8 cellular contexts compared by ENCODE assay signal in the genomic region with DNA sequence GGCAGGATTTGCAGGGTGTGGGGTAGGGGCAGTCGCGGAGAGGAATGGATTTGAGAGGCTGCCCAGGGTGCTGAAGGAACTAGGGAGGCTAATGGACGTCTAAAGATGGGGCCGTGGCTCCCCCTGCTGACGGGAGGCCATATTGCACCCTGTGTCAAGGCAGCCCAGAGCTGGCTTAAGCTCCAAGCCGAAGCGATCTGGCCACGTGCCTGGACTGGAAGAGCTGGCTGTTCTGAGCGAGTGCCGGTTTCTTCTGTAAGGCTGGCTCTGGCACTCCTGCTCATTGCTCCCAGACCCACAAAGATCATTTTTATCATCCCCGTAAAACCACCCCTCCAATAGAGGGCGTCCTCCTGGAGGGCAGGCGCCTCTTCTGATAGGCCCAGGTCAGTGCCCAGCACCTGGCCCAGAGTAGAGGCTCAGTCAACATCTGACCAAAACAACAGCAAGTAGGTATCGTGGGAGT. TPM values are rescaled to one million over a fixed set of nuclear protein-coding genes. Genes with fewer than 3 reads are reported as not detected.
DNase-seq lines count a peak whose midpoint lies in the region; ATAC-seq and TF ChIP-seq lines count a peak whose summit lies in the region.

No MANE protein-coding gene starts in this region.

- peak overlapping the region; percentile 35 for H3K4me3 ChIP-seq in thoracic aorta

- H3K36me3 ChIP-seq in thoracic aorta = no peaks in the 10 kb centered on the region

- peaks cover 2% of the 10 kb centered on the region for H3K36me3 Mint-ChIP-seq in osteocyte (ENCODE audit: unreplicated experiment)

- H3K9me3 Mint-ChIP-seq in osteocyte (ENCODE audit: unreplicated experiment) = peaks cover 10% of the 10 kb centered on the region

- H3K9me3 ChIP-seq in thoracic aorta = no peaks in the 10 kb centered on the region

- H3K27ac ChIP-seq in thoracic aorta = no peak overlapping the region

- H3K4me1 ChIP-seq in thoracic aorta (ENCODE audit: control insufficient read depth in 1 of 2, low read depth in 2 of 2) = no peaks in the 10 kb centered on the region

- H3K4me3 Mint-ChIP-seq in osteocyte (ENCODE audit: unreplicated experiment) = no peak overlapping the region

- TF ChIP-seq CTCF in osteocyte (IDR thresholded peaks at IDR 0.05) = peak; percentile 76
- peak; percentile 73 for TF ChIP-seq CTCF in thoracic aorta (IDR thresholded peaks at IDR 0.05)

- no peak overlapping the region for H3K27ac Mint-ChIP-seq in osteocyte (ENCODE audit: unreplicated experiment)

- peak; percentile 39 to 48 for DNase-seq in SHP77 (lab: John Stamatoyannopoulos, UW)
- DNase-seq in SHP77 treated with DMSO at 0.1 percent for 48 hours (lab: John Stamatoyannopoulos, UW) = no peak
- DNase-seq in LHCN-M2 (ENCODE audit: low read depth) = peak; percentile 54
- peak; percentile 82 for DNase-seq in SK-N-DZ (ENCODE audit: low spot score)
- peak; percentile 81 for DNase-seq in activated naive CD4-positive, alpha-beta T cell treated with Interleukin-2 at 50 U/mL for 16 hours
- peak; percentile 65 for DNase-seq in germinal center (ENCODE audit: low spot score)
- DNase-seq in osteocyte (ENCODE audit: extremely low spot score, unreplicated experiment) = peak; percentile 92
- peak; percentile 23 for DNase-seq in thoracic aorta (ENCODE audit: low spot score)

- peaks cover 17% of the 10 kb centered on the region for H3K27me3 Mint-ChIP-seq in osteocyte (ENCODE audit: unreplicated experiment)

- no peaks in the 10 kb centered on the region for H3K27me3 ChIP-seq in thoracic aorta (replicated peaks; ENCODE audit: insufficient read depth)

- peaks cover 6% of the 10 kb centered on the region for H3K4me1 Mint-ChIP-seq in osteocyte (ENCODE audit: unreplicated experiment)

- ATAC-seq in thoracic aorta (ENCODE audit: insufficient number of reproducible peaks, low FRiP score, low read depth) = no peak

RNA-seq across cellular contexts. Expression of a gene that starts 5.6 kb away (rescaled TPM):
- total RNA-seq in LHCN-M2 (2014; rRNA removed) (0.19 TPM in 1 of 2 replicates, not detected in the other), osteocyte (3.6 and 5.1 TPM in 2 replicates), thoracic aorta (1 to 10 TPM; 1.2 to 3.2 TPM)
- polyA plus RNA-seq in LHCN-M2 (2012) = 0.16 TPM
- polyA plus RNA-seq in SK-N-DZ (2014; cell fraction: cytosol; rRNA removed) = 3.5 and 6.9 TPM in 2 replicates
- polyA plus RNA-seq in SK-N-DZ (2014; cell fraction: nucleus; rRNA removed) = 33.5 and 43.9 TPM in 2 replicates

RNA-seq across cellular contexts. Expression of a gene that starts 19.8 kb away (rescaled TPM):
- total RNA-seq in LHCN-M2 (2014; rRNA removed) (10.2 and 13.7 TPM in 2 replicates), osteocyte (74.1 and 77.0 TPM in 2 replicates), thoracic aorta (10 to 100 TPM; 16.8 to 16.9 TPM)
- 15.2 TPM for polyA plus RNA-seq in LHCN-M2 (2012)
- 18.4 and 31.5 TPM in 2 replicates for polyA plus RNA-seq in SK-N-DZ (2014; cell fraction: cytosol; rRNA removed)
- polyA plus RNA-seq in SK-N-DZ (2014; cell fraction: nucleus; rRNA removed) = 71.2 and 118 TPM in 2 replicates

RNA-seq across cellular contexts. Expression of a gene that starts 21.0 kb away (rescaled TPM):
- not detected in 2 replicates for total RNA-seq in LHCN-M2 (2014; rRNA removed)
- polyA plus RNA-seq in LHCN-M2 (2012) = 0.02 TPM
- 11.5 and 12.9 TPM in 2 replicates for polyA plus RNA-seq in SK-N-DZ (2014; cell fraction: cytosol; rRNA removed)
- polyA plus RNA-seq in SK-N-DZ (2014; cell fraction: nucleus; rRNA removed) = 9.0 and 10.4 TPM in 2 replicates
- total RNA-seq in osteocyte = 0.91 and 1.3 TPM in 2 replicates
- not detected for total RNA-seq in thoracic aorta

RNA-seq across cellular contexts. Expression of a gene that starts 56.2 kb away (rescaled TPM):
- 138 and 211 TPM in 2 replicates for total RNA-seq in LHCN-M2 (2014; rRNA removed)
- 229 TPM for polyA plus RNA-seq in LHCN-M2 (2012)
- 136 and 164 TPM in 2 replicates for polyA plus RNA-seq in SK-N-DZ (2014; cell fraction: cytosol; rRNA removed)
- 43.7 and 77.0 TPM in 2 replicates for polyA plus RNA-seq in SK-N-DZ (2014; cell fraction: nucleus; rRNA removed)
- 172 and 188 TPM in 2 replicates for total RNA-seq in osteocyte
- 100 to 1,000 TPM in 1 of 2 donors, 10 to 100 TPM in 1; 82.7 to 104 TPM for total RNA-seq in thoracic aorta

RNA-seq across cellular contexts. Expression of a gene that starts 56.7 kb away (rescaled TPM):
- total RNA-seq in LHCN-M2 (2014; rRNA removed) = 25.8 and 30.5 TPM in 2 replicates
- polyA plus RNA-seq in LHCN-M2 (2012) = 15.4 TPM
- 7.7 and 10.2 TPM in 2 replicates for polyA plus RNA-seq in SK-N-DZ (2014; cell fraction: cytosol; rRNA removed)
- 12.3 and 13.9 TPM in 2 replicates for polyA plus RNA-seq in SK-N-DZ (2014; cell fraction: nucleus; rRNA removed)
- 19.7 and 22.3 TPM in 2 replicates for total RNA-seq in osteocyte
- 10 to 100 TPM; 24.3 to 40.6 TPM for total RNA-seq in thoracic aorta
